In the genomic region with DNA sequence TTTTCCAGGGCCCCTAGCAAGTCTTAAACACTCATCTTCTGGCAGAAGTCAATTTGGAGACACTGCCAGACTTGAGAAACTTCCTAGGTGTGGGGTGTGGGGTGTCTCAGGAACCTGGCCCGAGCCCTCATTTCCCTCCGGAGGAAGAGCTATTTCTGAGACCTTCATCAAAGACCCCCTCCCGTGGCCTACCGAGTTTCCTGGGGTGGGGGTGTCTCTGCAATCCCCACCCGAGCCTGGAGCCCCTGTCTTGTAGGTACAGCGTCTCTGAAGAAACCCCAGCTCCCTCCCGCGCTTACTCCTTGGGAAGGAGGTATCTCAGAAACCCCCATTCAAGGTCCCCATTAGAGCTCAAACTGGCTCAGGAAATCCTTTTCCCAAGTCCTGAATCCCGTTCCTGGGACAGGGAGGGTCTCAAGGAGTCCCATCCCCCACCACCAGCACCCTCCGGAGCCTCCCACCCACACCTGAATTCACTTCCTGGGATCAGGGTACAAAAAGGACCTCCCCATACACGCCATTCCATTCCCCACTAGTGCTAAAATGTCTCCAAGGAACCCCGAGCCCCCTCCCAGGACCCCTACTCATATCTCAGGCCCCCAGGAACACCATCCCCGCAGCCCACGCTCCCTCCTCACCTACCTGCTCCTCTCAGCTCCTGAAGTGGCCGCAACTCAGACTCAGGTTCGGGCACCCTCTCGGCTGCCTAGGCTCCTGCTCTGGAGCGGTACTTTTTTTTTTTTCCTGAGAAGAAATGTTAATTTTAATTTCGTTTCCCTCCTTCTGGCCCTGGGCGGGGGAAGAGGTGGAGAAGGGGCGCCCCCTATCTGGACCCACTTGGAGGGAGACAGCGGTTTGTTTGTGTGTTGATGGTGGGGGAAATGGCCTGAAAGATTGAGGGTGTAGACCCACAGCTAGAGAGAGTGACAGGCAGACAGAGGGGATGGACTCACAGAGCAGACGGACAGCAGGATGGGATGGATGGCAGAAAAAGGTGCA, we compare ENCODE assay signal across 8 cellular contexts.
DNase-seq lines count a peak whose midpoint lies in the region; ATAC-seq, FAIRE-seq and TF ChIP-seq lines count a peak whose summit lies in the region.

No MANE protein-coding gene starts in this region.

- H3K4me3 ChIP-seq in BLaER1 treated with 17β-estradiol and CSF1 and Interleukin-3, amounts not matched to agents 10 nM and 100 nM, result peak overlapping the region; percentile 50 to 78 (median 74)

- peaks cover 0 to 12% (median 0%) of the 10 kb centered on the region in 11 experiments; a peak in 4 of 22 replicates for H4K20me1 ChIP-seq in BLaER1 treated with 17β-estradiol and CSF1 and Interleukin-3, amounts not matched to agents 10 nM and 100 nM

- TF ChIP-seq POLR2A in H54 (IDR thresholded peaks at IDR 0.05; ENCODE audit: low read depth, low read length), result no peak

- DNase-seq in activated CD4-positive, alpha-beta T cell treated with anti-CD3 and anti-CD28 coated beads, Interleukin-2, amount 50 U/mL, for 1 hour, result peak; percentile 30
- peak; percentile 25 for DNase-seq in fibroblast of peridontal ligament (ENCODE audit: extremely low read depth)
- peak; percentile 55 for DNase-seq in stimulated activated CD4-positive, alpha-beta T cell treated with anti-CD3 and anti-CD28 coated beads, Interleukin-4, amount 100 ng/mL, for 4 hours
- no peak for DNase-seq in SHP77 (lab: John Stamatoyannopoulos, UW)
- no peak for DNase-seq in H54 (ENCODE audit: insufficient read length, low spot score)

- no peak for FAIRE-seq in H54 (lab: Jason Lieb, UNC)

- peaks cover 24 to 81% (median 54%) of the 10 kb centered on the region in 11 experiments; a peak in 21 of 22 replicates for H3K27me3 ChIP-seq in BLaER1 treated with 17β-estradiol and CSF1 and Interleukin-3, amounts not matched to agents 10 nM and 100 nM

- H3K9me3 ChIP-seq in BLaER1 treated with 17β-estradiol and CSF1 and Interleukin-3, amounts not matched to agents 10 nM and 100 nM (replicated peaks in 1 of 11), result no peaks in the 10 kb centered on the region

- H3K4me2 ChIP-seq in BLaER1 treated with 17β-estradiol and CSF1 and Interleukin-3, amounts not matched to agents 10 nM and 100 nM, result peak overlapping the region; percentile 76 to 85 (median 83)

- peaks cover 14 to 42% (median 32%) of the 10 kb centered on the region in 10 experiments; a peak in 19 of 20 replicates for H3K4me1 ChIP-seq in BLaER1 treated with 17β-estradiol and CSF1 and Interleukin-3, amounts not matched to agents 10 nM and 100 nM

- H3K27ac ChIP-seq in BLaER1 treated with 17β-estradiol and CSF1 and Interleukin-3, amounts not matched to agents 10 nM and 100 nM, result peak overlapping the region in 10 of 11 experiments; percentile 46 to 86 (median 80); a peak in 20 of 22 replicates

- peak overlapping the region; percentile 66 to 88 (median 81) for H3K9ac ChIP-seq in BLaER1 treated with 17β-estradiol and CSF1 and Interleukin-3, amounts not matched to agents 10 nM and 100 nM

- H3K36me3 ChIP-seq in BLaER1 treated with 17β-estradiol and CSF1 and Interleukin-3, amounts not matched to agents 10 nM and 100 nM, result peaks cover 0 to 9% (median 0%) of the 10 kb centered on the region in 11 experiments; a peak in 4 of 22 replicates

- ATAC-seq in HG02759 (IDR thresholded peaks at IDR 0.05; ENCODE audit: unreplicated experiment) (peak; percentile 46), GM18861 (IDR thresholded peaks at IDR 0.05; ENCODE audit: unreplicated experiment) (no peak)

Comparison
In these comparisons a context has a peak if more than half of its experiments do, and no peak if none do; other contexts are left out.
1. DNase-seq: peak in activated CD4-positive, alpha-beta T cell treated with anti-CD3 and anti-CD28 coated beads, Interleukin-2, amount 50 U/mL, for 1 hour (single experiment), fibroblast of peridontal ligament (single experiment) and stimulated activated CD4-positive, alpha-beta T cell treated with anti-CD3 and anti-CD28 coated beads, Interleukin-4, amount 100 ng/mL, for 4 hours (2 of 2); none in SHP77 (0 of 2) and H54 (single experiment).